In genomic region chr12:122836027-122836921, GRCh38 we compare ENCODE assay signal across 7 cellular contexts. TPM values are rescaled to one million over a fixed set of nuclear protein-coding genes. Genes with fewer than 3 reads are reported as not detected.
DNase-seq lines count a peak whose midpoint lies in the region; ATAC-seq and TF ChIP-seq lines count a peak whose summit lies in the region.

No MANE protein-coding gene starts in this region.

- TF ChIP-seq CTCF in GM12875 (IDR thresholded peaks at IDR 0.05; ENCODE audit: borderline replicate concordance, insufficient read depth, low read depth, low read length) = no peak
- TF ChIP-seq CTCF in brain (conservative IDR thresholded peaks at IDR 0.05) = no peak

- peak; percentile 23 for DNase-seq in SK-MEL-5 (ENCODE audit: low read depth, low spot score)
- peak; percentile 64 to 74 (median 72) for DNase-seq in immature natural killer cell
- DNase-seq in iPS-NIHi11 (ENCODE audit: low spot score) = no peak

- ATAC-seq in HG03139 (IDR thresholded peaks at IDR 0.05; ENCODE audit: unreplicated experiment) = peak; percentile 39

- H3K36me3 Mint-ChIP-seq in brain (peaks cover 32% of the 10 kb centered on the region), immature natural killer cell (no peaks in the 10 kb centered on the region)

- H3K27ac Mint-ChIP-seq in brain = peak overlapping the region; percentile 6 to 95 (median 91)
- H3K27ac Mint-ChIP-seq in immature natural killer cell = peak overlapping the region; percentile 89 to 95 (median 93)

- H3K4me3 Mint-ChIP-seq in brain = peak overlapping the region; percentile 90 to 95 (median 90)
- peak overlapping the region; percentile 92 to 99 (median 96) for H3K4me3 Mint-ChIP-seq in immature natural killer cell

- H3K9me3 Mint-ChIP-seq in brain = peaks cover 0 to 3% (median 0%) of the 10 kb centered on the region in 5 experiments
- no peaks in the 10 kb centered on the region for H3K9me3 Mint-ChIP-seq in immature natural killer cell

- H3K4me3 ChIP-seq in GM12875 (ENCODE audit: low read depth, low read length) (peak overlapping the region; percentile 59), skin epidermis (peak overlapping the region; percentile 52 to 80 (median 64))

- H3K27me3 Mint-ChIP-seq in brain = peaks cover 15% of the 10 kb centered on the region
- H3K27me3 Mint-ChIP-seq in immature natural killer cell (ENCODE audit: low read depth in 3 of 3) = peaks cover 10 to 13% (median 12%) of the 10 kb centered on the region in 3 donors

- H3K4me1 Mint-ChIP-seq in brain = peaks cover 59% of the 10 kb centered on the region
- H3K4me1 Mint-ChIP-seq in immature natural killer cell = peaks cover 46 to 52% of the 10 kb centered on the region in 2 donors

- in situ Hi-C loops in SK-MEL-5 (cut with HindIII; ENCODE audit: low pct_unique_long_range_greater_than_20kb, low sequenced_read_pairs) = no loop called here

- peak overlapping the region; percentile 37 to 92 (median 83) for H3K27ac ChIP-seq in skin epidermis

RNA-seq across cellular contexts. Expression of gene HIP1R, which starts 1.0 kb away (rescaled TPM):
- 30.7 and 52.7 TPM in 2 replicates for total RNA-seq in SK-MEL-5 (2014; rRNA removed; shearing (Covaris generic))
- polyA plus RNA-seq in SK-MEL-5 (2015; cell fraction: cytosol; rRNA removed) = 39.1 and 46.0 TPM in 2 replicates
- 241 and 244 TPM in 2 replicates for polyA plus RNA-seq in SK-MEL-5 (2015; cell fraction: nucleus; rRNA removed)
- 66.9 TPM for polyA plus RNA-seq in brain (ENCODE audit: insufficient read depth, low read depth, low replicate concordance)
- 10 to 100 TPM in 1 of 3 donors, 1 to 10 TPM in 2; 4.4 to 14.6 (median 5.1) TPM for polyA plus RNA-seq in immature natural killer cell

RNA-seq across cellular contexts. Expression of gene VPS37B, which starts 59.6 kb away (rescaled TPM):
- total RNA-seq in SK-MEL-5 (2014; rRNA removed; shearing (Covaris generic)) = 39.3 and 42.9 TPM in 2 replicates
- polyA plus RNA-seq in SK-MEL-5 (2015; cell fraction: cytosol; rRNA removed) = 69.3 and 78.4 TPM in 2 replicates
- polyA plus RNA-seq in SK-MEL-5 (2015; cell fraction: nucleus; rRNA removed) = 31.2 and 31.5 TPM in 2 replicates
- polyA plus RNA-seq in brain (ENCODE audit: insufficient read depth, low read depth, low replicate concordance) (17.2 TPM), immature natural killer cell (10 to 100 TPM; 39.5 to 70.1 (median 43.6) TPM)
